7 cellular contexts compared by ENCODE assay signal in the genomic region with DNA sequence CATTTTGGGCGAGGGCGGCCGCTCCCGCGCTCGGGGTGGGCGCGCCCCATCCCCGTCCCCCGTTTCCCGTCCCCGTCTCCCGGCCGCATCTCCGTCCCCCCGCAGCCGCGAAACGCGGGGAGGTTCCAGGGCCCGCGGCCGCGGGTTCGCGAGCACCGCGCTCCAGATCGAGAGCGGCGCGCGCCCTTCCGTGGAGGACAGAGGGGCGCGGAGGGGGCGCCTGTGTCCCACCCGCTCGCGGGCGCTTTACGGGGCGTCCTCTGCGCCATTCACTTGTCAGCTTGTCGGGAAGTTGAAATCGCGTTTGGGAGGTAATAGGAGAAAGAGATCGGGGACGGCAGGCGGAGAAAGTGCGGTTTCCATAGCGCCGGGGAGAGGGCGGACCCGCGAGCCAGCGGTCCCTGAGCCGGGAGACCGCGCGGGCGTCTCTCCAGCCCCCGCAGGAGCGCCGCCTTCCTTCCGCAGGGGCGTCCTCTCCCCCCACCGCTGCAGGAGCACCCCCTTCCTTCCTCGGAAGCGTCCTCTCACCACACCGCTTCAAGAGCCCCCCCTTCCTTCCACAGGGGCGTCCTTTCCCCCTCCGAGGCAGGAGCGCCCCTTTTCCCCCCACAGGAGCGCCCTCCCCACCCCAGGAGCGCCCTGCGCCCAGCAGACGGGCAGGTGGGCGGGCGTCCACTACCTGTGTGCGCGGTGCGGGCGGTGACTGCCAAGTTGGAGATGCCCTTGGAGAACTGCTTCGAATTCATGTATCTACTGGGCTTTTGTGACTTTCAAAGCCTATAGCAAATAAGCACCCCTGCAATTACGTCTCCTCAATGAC. TPM values are rescaled to one million over a fixed set of nuclear protein-coding genes. Genes with fewer than 3 reads are reported as not detected.
DNase-seq lines count a peak whose midpoint lies in the region; ATAC-seq lines count a peak whose summit lies in the region.

No MANE protein-coding gene starts in this region.

- H3K4me1 Mint-ChIP-seq in natural killer cell treated with Interleukin-12 subunit alpha and Interleukin-12 subunit beta and Interleukin-15 and Interleukin-18, amount 100 ng/mL, for 72 hours (ENCODE audit: low read depth in 2 of 2), result peaks cover 6 to 9% of the 10 kb centered on the region in 2 donors

- H3K27ac Mint-ChIP-seq in natural killer cell treated with Interleukin-12 subunit alpha and Interleukin-12 subunit beta and Interleukin-15 and Interleukin-18, amount 100 ng/mL, for 72 hours, result no peak overlapping the region

- H3K27me3 Mint-ChIP-seq in natural killer cell treated with Interleukin-12 subunit alpha and Interleukin-12 subunit beta and Interleukin-15 and Interleukin-18, amount 100 ng/mL, for 72 hours, result peaks cover 16 to 24% of the 10 kb centered on the region in 2 donors

- DNase-seq in NCI-H2227 treated with DMSO at 0.1 percent for 48 hours (lab: John Stamatoyannopoulos, UW), result peak; percentile 26
- peak; percentile 64 for DNase-seq in activated CD8-positive, alpha-beta memory T cell treated with anti-CD3 and anti-CD28 coated beads, Interleukin-2, amount 50 U/mL, for 48 hours
- DNase-seq in fibroblast of gingiva (ENCODE audit: low read depth), result peak; percentile 45
- DNase-seq in natural killer cell treated with Interleukin-12 subunit alpha and Interleukin-12 subunit beta and Interleukin-15 and Interleukin-18, amount 100 ng/mL, for 72 hours (ENCODE audit: low spot score), result no peak
- DNase-seq in COLO829 (ENCODE audit: low spot score), result no peak

- peak; percentile 18 for ATAC-seq in GM18502 (IDR thresholded peaks at IDR 0.05; ENCODE audit: poor library complexity, unreplicated experiment)
- ATAC-seq in HG02798 (IDR thresholded peaks at IDR 0.05; ENCODE audit: poor library complexity, unreplicated experiment), result peak; percentile 11
- ATAC-seq in natural killer cell treated with Interleukin-12 subunit alpha and Interleukin-12 subunit beta and Interleukin-15 and Interleukin-18, amount 100 ng/mL, for 72 hours, result no peak

- peak overlapping the region; percentile 53 for H3K4me3 Mint-ChIP-seq in natural killer cell treated with Interleukin-12 subunit alpha and Interleukin-12 subunit beta and Interleukin-15 and Interleukin-18, amount 100 ng/mL, for 72 hours

- no peaks in the 10 kb centered on the region for H3K36me3 Mint-ChIP-seq in natural killer cell treated with Interleukin-12 subunit alpha and Interleukin-12 subunit beta and Interleukin-15 and Interleukin-18, amount 100 ng/mL, for 72 hours

- no peaks in the 10 kb centered on the region for H3K9me3 Mint-ChIP-seq in natural killer cell treated with Interleukin-12 subunit alpha and Interleukin-12 subunit beta and Interleukin-15 and Interleukin-18, amount 100 ng/mL, for 72 hours

RNA-seq across cellular contexts. Expression of a gene that starts 1.0 kb away (rescaled TPM):
- total RNA-seq in natural killer cell treated with Interleukin-12 subunit alpha and Interleukin-12 subunit beta and Interleukin-15 and Interleukin-18, amount 100 ng/mL, for 72 hours, result 1 to 10 TPM in 1 of 2 donors, under 1 TPM in 1; 0.95 to 1.1 TPM

Comparison
In these comparisons a context has a peak if more than half of its experiments do, and no peak if none do; other contexts are left out.
1. ATAC-seq: peak in GM18502 (single experiment) and HG02798 (single experiment); none in natural killer cell treated with Interleukin-12 subunit alpha and Interleukin-12 subunit beta and Interleukin-15 and Interleukin-18, amount 100 ng/mL, for 72 hours (0 of 2).
2. DNase-seq: peak in NCI-H2227 treated with DMSO at 0.1 percent for 48 hours (single experiment), activated CD8-positive, alpha-beta memory T cell treated with anti-CD3 and anti-CD28 coated beads, Interleukin-2, amount 50 U/mL, for 48 hours (single experiment) and fibroblast of gingiva (single experiment); none in natural killer cell treated with Interleukin-12 subunit alpha and Interleukin-12 subunit beta and Interleukin-15 and Interleukin-18, amount 100 ng/mL, for 72 hours (single experiment) and COLO829 (single experiment).